ENCODE assay signal across 18 cellular contexts in the genomic region with DNA sequence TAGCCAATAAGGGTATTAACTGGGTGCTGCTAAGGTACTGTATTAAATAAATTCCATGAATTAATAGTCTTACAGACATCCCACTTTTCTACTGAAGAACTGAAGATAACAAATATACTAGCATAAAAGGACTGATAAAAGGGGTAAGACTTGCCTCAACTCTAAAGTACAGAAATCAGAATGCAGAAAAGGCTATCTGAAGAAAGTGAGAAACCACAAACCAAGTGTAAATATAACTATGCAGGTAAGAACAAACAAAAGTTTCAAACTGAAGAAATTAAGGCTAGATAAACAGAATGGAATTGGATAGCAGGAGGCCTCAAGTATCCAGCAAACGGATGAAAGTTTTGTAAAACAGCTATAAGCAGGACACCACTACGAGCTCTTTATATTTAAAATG.
"Had no signal": no experiment of that assay in that cellular context is flagged by ENCODE, and none has a peak within 500 bp of the region (broad histone marks: within the 10 kb centered on the region; RNA-seq: fewer than 3 reads in every experiment).

No MANE protein-coding gene starts in this region.

- DNase-seq: activated CD4-positive, alpha-beta T cell treated with anti-CD3 and anti-CD28 coated beads, Interleukin-2, amount 50 U/mL, for 4 hours; activated CD4-positive, CD25-positive, alpha-beta regulatory T cell treated with anti-CD3 and anti-CD28 coated beads, Interleukin-2, amount 50 U/mL, for 72 hours; activated effector memory CD4-positive, alpha-beta T cell treated with anti-CD3 and anti-CD28 coated beads, Interleukin-2, amount 50 U/mL, for 16 hours; activated T-cell treated with anti-CD3 and anti-CD28 coated beads, Interleukin-2, amount 50 U/mL, for 48 hours; amniotic stem cell; body of pancreas; caudate nucleus; midbrain; right lobe of liver; T1000; upper lobe of right lung had no signal

- H3K27ac Mint-ChIP-seq: activated naive CD8-positive, alpha-beta T cell; stimulated activated naive CD8-positive, alpha-beta T cell treated with anti-CD3 and anti-CD28 coated beads, Interleukin-15, Interleukin-2, amounts not matched to agents 100 ng/mL and 50 ng/mL, for 24 hours had no signal

- H3K9me3 Mint-ChIP-seq: neural crest cell; stimulated activated naive CD8-positive, alpha-beta T cell treated with anti-CD3 and anti-CD28 coated beads, Interleukin-15, Interleukin-2, amounts not matched to agents 100 ng/mL and 50 ng/mL, for 24 hours had no signal

- H3K4me3 Mint-ChIP-seq: activated naive CD8-positive, alpha-beta T cell; neural crest cell; stimulated activated naive CD8-positive, alpha-beta T cell treated with anti-CD3 and anti-CD28 coated beads, Interleukin-15, Interleukin-2, amounts not matched to agents 100 ng/mL and 50 ng/mL, for 24 hours had no signal

- H3K27me3 Mint-ChIP-seq: activated naive CD8-positive, alpha-beta T cell; stimulated activated naive CD8-positive, alpha-beta T cell treated with anti-CD3 and anti-CD28 coated beads, Interleukin-15, Interleukin-2, amounts not matched to agents 100 ng/mL and 50 ng/mL, for 24 hours had no signal

- H3K9me3 ChIP-seq: body of pancreas, right lobe of liver, suprapubic skin, upper lobe of right lung had no signal

- H3K4me1 Mint-ChIP-seq: neural crest cell had no signal

- FAIRE-seq: colon, islet of Langerhans had no signal

- ATAC-seq: body of pancreas, esophagus mucosa, right lobe of liver, upper lobe of right lung had no signal
